ENCODE assay signal across 1 cellular context in genomic region chr16:21654881-21655280, GRCh38.
TF ChIP-seq lines count a peak whose summit lies in the region.

No MANE protein-coding gene starts in this region.

TF ChIP-seq in K562, 482 proteins besides CTCF, POLR2A, EP300 and RAD21:
- TF ChIP-seq E2F6 (IDR thresholded peaks at IDR 0.05; ENCODE audit: borderline replicate concordance in 1 of 2, extremely low read depth in 1 of 2, insufficient read depth in 1 of 2, insufficient read length in 1 of 2, low read depth in 1 of 2, low read length in 1 of 2, poor library complexity in 1 of 2, severe bottlenecking in 1 of 2) (no peak), PRDM10 (IDR thresholded peaks at IDR 0.05; ENCODE audit: partially characterized antibody) (peak; percentile 10)
